Comparison of ENCODE assay signal across 28 cellular contexts in genomic region chr14:37550511-37550910, GRCh38. TPM values are rescaled to one million over a fixed set of nuclear protein-coding genes. Genes with fewer than 3 reads are reported as not detected.
DNase-seq lines count a peak whose midpoint lies in the region; ATAC-seq, FAIRE-seq and TF ChIP-seq lines count a peak whose summit lies in the region.
"Had no signal": no experiment of that assay in that cellular context is flagged by ENCODE, and none has a peak within 500 bp of the region (broad histone marks: within the 10 kb centered on the region; RNA-seq: fewer than 3 reads in every experiment).

No MANE protein-coding gene starts in this region.

- H3K27ac ChIP-seq in kidney (ENCODE audit: low read depth in 2 of 2, low read length in 2 of 2): no peak overlapping the region
- H3K27ac ChIP-seq in suprapubic skin: no peak overlapping the region
- H3K27ac ChIP-seq: foreskin keratinocyte, KMS-11, PC-9, SJCRH30, skin epidermis had no signal

- H3K36me3 ChIP-seq in kidney (ENCODE audit: control insufficient read depth in 1 of 2, insufficient read depth in 2 of 2, low read length in 2 of 2) (no peaks in the 10 kb centered on the region), suprapubic skin (no peaks in the 10 kb centered on the region)
- H3K36me3 ChIP-seq: SJCRH30 had no signal

- TF ChIP-seq CTCF in kidney (IDR thresholded peaks at IDR 0.05; ENCODE audit: borderline replicate concordance, extremely low read depth, insufficient read depth) (no peak), suprapubic skin (IDR thresholded peaks at IDR 0.05) (no peak)

- H3K4me1 ChIP-seq in kidney (ENCODE audit: control insufficient read depth in 1 of 2, insufficient read depth in 1 of 2, low read depth in 1 of 2, low read length in 2 of 2) (no peaks in the 10 kb centered on the region), suprapubic skin (no peaks in the 10 kb centered on the region)
- H3K4me1 ChIP-seq: foreskin keratinocyte, SJCRH30 had no signal

- DNase-seq in EH (ENCODE audit: low read depth) (peak; percentile 75), LHCN-M2 (ENCODE audit: low read depth) (peak; percentile 26), dedifferentiated amniotic fluid mesenchymal stem cell (ENCODE audit: extremely low spot score) (peak; percentile 94), skeletal muscle cell (ENCODE audit: low read depth) (peak; percentile 14), immature natural killer cell (no peak), kidney (no peak), suprapubic skin (ENCODE audit: low spot score in 2 of 2) (no peak)
- DNase-seq: activated gamma-delta T cell; amygdala; CD4-positive, alpha-beta T cell; foreskin keratinocyte; kidney glomerular epithelial cell; NCI-H1105 treated with DMSO at 0.1 percent for 48 hours; NCI-H2107; NCI-H526 treated with DMSO at 0.1 percent for 48 hours; PC-9; posterior cingulate gyrus; SJCRH30; stimulated activated CD4-positive, alpha-beta T cell treated with anti-CD3 and anti-CD28 coated beads, Interleukin-2, amount 100 ng/mL, for 48 hours; stimulated activated naive CD8-positive, alpha-beta T cell treated with anti-CD3 and anti-CD28 coated beads, Interleukin-15, amount 100 ng/mL, for 72 hours had no signal

- no peak for ATAC-seq in SK-N-SH treated with all-trans-retinoic acid at 6 μM for 48 hours
- ATAC-seq: foreskin keratinocyte; stimulated activated naive CD8-positive, alpha-beta T cell treated with anti-CD3 and anti-CD28 coated beads, Interleukin-15, amount 100 ng/mL, for 72 hours had no signal

- H3K27me3 ChIP-seq in suprapubic skin: no peaks in the 10 kb centered on the region
- H3K27me3 ChIP-seq: foreskin keratinocyte, SJCRH30 had no signal

- H3K9me3 Mint-ChIP-seq in immature natural killer cell: peaks cover 3 to 29% (median 7%) of the 10 kb centered on the region in 6 donors
- H3K9me3 Mint-ChIP-seq: T-helper 1 cell treated with Interleukin-12 subunit alpha and Interleukin-12 subunit beta and Interleukin-4 antibody, amounts not matched to agents 30 μg/mL and 1 μg/mL, for 36 hours had no signal

- no peak overlapping the region for H3K9ac ChIP-seq in kidney (ENCODE audit: low read length in 2 of 2)
- H3K9ac ChIP-seq: KMS-11 had no signal

- no peaks in the 10 kb centered on the region for H3K27me3 Mint-ChIP-seq in immature natural killer cell (ENCODE audit: low read depth in 3 of 3)
- H3K27me3 Mint-ChIP-seq: CD4-positive, alpha-beta T cell; stimulated activated naive CD8-positive, alpha-beta T cell treated with anti-CD3 and anti-CD28 coated beads, Interleukin-15, amount 100 ng/mL, for 72 hours; type B pancreatic cell had no signal

- H3K9me3 ChIP-seq in kidney (ENCODE audit: control insufficient read depth in 1 of 2, low read length in 2 of 2) (no peaks in the 10 kb centered on the region), suprapubic skin (no peaks in the 10 kb centered on the region)

- no peak overlapping the region for H3K4me3 Mint-ChIP-seq in immature natural killer cell
- H3K4me3 Mint-ChIP-seq: CD4-positive, alpha-beta T cell; nephron; stimulated activated naive CD8-positive, alpha-beta T cell treated with anti-CD3 and anti-CD28 coated beads, Interleukin-15, amount 100 ng/mL, for 72 hours; T-helper 1 cell treated with Interleukin-12 subunit alpha and Interleukin-12 subunit beta and Interleukin-4 antibody, amounts not matched to agents 30 μg/mL and 1 μg/mL, for 36 hours; type B pancreatic cell had no signal

- no peak for FAIRE-seq in kidney (lab: Jason Lieb, UNC)

- no peak for TF ChIP-seq EP300 in suprapubic skin (IDR thresholded peaks at IDR 0.05)

- peaks cover 0 to 5% (median 0%) of the 10 kb centered on the region in 3 donors for H3K36me3 Mint-ChIP-seq in immature natural killer cell
- H3K36me3 Mint-ChIP-seq: type B pancreatic cell had no signal

- no peak for TF ChIP-seq POLR2A in suprapubic skin (IDR thresholded peaks at IDR 0.05)

- H3K4me1 Mint-ChIP-seq in immature natural killer cell: no peaks in the 10 kb centered on the region
- H3K4me1 Mint-ChIP-seq: nephron; stimulated activated naive CD8-positive, alpha-beta T cell treated with anti-CD3 and anti-CD28 coated beads, Interleukin-15, amount 100 ng/mL, for 72 hours had no signal

- intact Hi-C loops in kidney (cut with DNase I): no loop called here

- no peak overlapping the region for H3K27ac Mint-ChIP-seq in immature natural killer cell
- H3K27ac Mint-ChIP-seq: CD4-positive, alpha-beta T cell; nephron; stimulated activated naive CD8-positive, alpha-beta T cell treated with anti-CD3 and anti-CD28 coated beads, Interleukin-15, amount 100 ng/mL, for 72 hours; T-helper 1 cell treated with Interleukin-12 subunit alpha and Interleukin-12 subunit beta and Interleukin-4 antibody, amounts not matched to agents 30 μg/mL and 1 μg/mL, for 36 hours; type B pancreatic cell had no signal

- H3K4me3 ChIP-seq in skeletal muscle cell (ENCODE audit: low read depth, low read length): no peak overlapping the region
- H3K4me3 ChIP-seq in kidney (ENCODE audit: low read length in 2 of 2): no peak overlapping the region
- no peak overlapping the region for H3K4me3 ChIP-seq in suprapubic skin
- H3K4me3 ChIP-seq: PC-9, SJCRH30, skin epidermis had no signal

- WGBS in suprapubic skin: 51% methylated on average over 5 of the region's 5 CpGs

TF ChIP-seq in SK-N-SH treated with all-trans-retinoic acid at 6 μM for 48 hours, 23 proteins besides CTCF, POLR2A, EP300 and RAD21 (continues in another document):
- TF ChIP-seq TOX (CRISPR knock-in tag; IDR thresholded peaks at IDR 0.05; ENCODE audit: borderline replicate concordance) (no peak), BACH2 (CRISPR knock-in tag; IDR thresholded peaks at IDR 0.05; ENCODE audit: borderline replicate concordance) (no peak), ZFP30 (CRISPR knock-in tag; IDR thresholded peaks at IDR 0.05) (no peak), OSR1 (CRISPR knock-in tag; IDR thresholded peaks at IDR 0.05) (no peak), GLIS3 (CRISPR knock-in tag; IDR thresholded peaks at IDR 0.05) (no peak), PATZ1 (CRISPR knock-in tag; IDR thresholded peaks at IDR 0.05; ENCODE audit: borderline replicate concordance) (no peak), TSHZ2 (CRISPR knock-in tag; IDR thresholded peaks at IDR 0.05) (no peak), ZFP3 (CRISPR knock-in tag; IDR thresholded peaks at IDR 0.05) (no peak), SNAI2 (CRISPR knock-in tag; IDR thresholded peaks at IDR 0.05) (no peak), ARNTL (CRISPR knock-in tag; IDR thresholded peaks at IDR 0.05; ENCODE audit: borderline replicate concordance, low read depth) (no peak)

RNA-seq across cellular contexts. Expression of gene FOXA1, which starts 44.5 kb away (rescaled TPM):
- total RNA-seq in LHCN-M2 (2014; rRNA removed) (0.13 TPM in 1 of 2 replicates, not detected in the other), kidney (not detected), suprapubic skin (10 to 100 TPM in 2 of 4 donors, 1 to 10 TPM in 2; 4.8 to 14.4 (median 8.3) TPM)
- not detected for polyA plus RNA-seq in LHCN-M2 (2012)
- polyA plus RNA-seq in immature natural killer cell (not detected), kidney (ENCODE audit: insufficient read depth, low read depth, low replicate concordance) (not detected)
- total RNA-seq: CD4-positive, alpha-beta T cell; cerebellum; foreskin keratinocyte; mesenteric fat pad had no signal
- polyA plus RNA-seq: foreskin keratinocyte had no signal

RNA-seq across cellular contexts. Expression of gene TTC6, which starts 44.9 kb away (rescaled TPM):
- total RNA-seq in LHCN-M2 (2014; rRNA removed) (not detected in 2 replicates), kidney (not detected), suprapubic skin (1 to 10 TPM in 2 of 4 donors, under 1 TPM in 2; 0.18 to 9.5 (median 1.1) TPM)
- not detected for polyA plus RNA-seq in LHCN-M2 (2012)
- polyA plus RNA-seq in immature natural killer cell (not detected), kidney (ENCODE audit: insufficient read depth, low read depth, low replicate concordance) (not detected)
- total RNA-seq: CD4-positive, alpha-beta T cell; foreskin keratinocyte; mesenteric fat pad had no signal
- polyA plus RNA-seq: foreskin keratinocyte had no signal

Comparison
In these comparisons a context has a peak if more than half of its experiments do, and no peak if none do; other contexts are left out.
1. DNase-seq: peak in EH (single experiment), LHCN-M2 (single experiment), dedifferentiated amniotic fluid mesenchymal stem cell (single experiment) and skeletal muscle cell (single experiment); none in immature natural killer cell (0 of 3), kidney (single experiment) and suprapubic skin (0 of 2).